Comparison of ENCODE assay signal across 25 cellular contexts in genomic region chr11:116724813-116725212, GRCh38.
"Had no signal": no experiment of that assay in that cellular context is flagged by ENCODE, and none has a peak within 500 bp of the region (broad histone marks: within the 10 kb centered on the region; RNA-seq: fewer than 3 reads in every experiment).

No MANE protein-coding gene starts in this region.

- ATAC-seq: effector memory CD8-positive, alpha-beta T cell; left cardiac atrium; left lung; naive thymus-derived CD8-positive, alpha-beta T cell; stimulated activated effector memory CD8-positive, alpha-beta T cell treated with anti-CD3 and anti-CD28 coated beads, Interleukin-12 subunit alpha, Interleukin-12 subunit beta, amount 100 ng/mL, for 72 hours; stimulated activated naive CD8-positive, alpha-beta T cell treated with anti-CD3 and anti-CD28 coated beads, Interleukin-15, Interleukin-2, amounts not matched to agents 100 U/mL and 50 U/mL, for 24 hours had no signal

- DNase-seq: central memory CD4-positive, alpha-beta T cell; colonic mucosa; dermis blood vessel endothelial cell; effector memory CD8-positive, alpha-beta T cell; erythroblast; esophagus squamous epithelium; foreskin melanocyte; glutamatergic neuron; heart right ventricle; hippocampal formation; left cardiac atrium; left lung; mammary epithelial cell; naive thymus-derived CD8-positive, alpha-beta T cell; nephron progenitor cell; ovary; stimulated activated CD4-positive, alpha-beta T cell treated with anti-CD3 and anti-CD28 coated beads, Interleukin-2, amount 100 ng/mL, for 24 hours; stimulated activated CD4-positive, alpha-beta T cell treated with anti-CD3 and anti-CD28 coated beads, Interleukin-4, amount 100 ng/mL, for 24 hours; stimulated activated naive CD8-positive, alpha-beta T cell treated with anti-CD3 and anti-CD28 coated beads, Interleukin-15, Interleukin-2, amounts not matched to agents 100 U/mL and 50 U/mL, for 24 hours; upper lobe of left lung had no signal

- H3K27me3 ChIP-seq: colonic mucosa, ovary, tibial nerve, upper lobe of left lung had no signal

- H3K27ac Mint-ChIP-seq: effector memory CD8-positive, alpha-beta T cell; naive thymus-derived CD8-positive, alpha-beta T cell; nephron progenitor cell; progenitor cell of endocrine pancreas; stimulated activated effector memory CD8-positive, alpha-beta T cell treated with anti-CD3 and anti-CD28 coated beads, Interleukin-12 subunit alpha, Interleukin-12 subunit beta, amount 100 ng/mL, for 72 hours had no signal

- H3K4me2 ChIP-seq: smooth muscle cell had no signal

- H3K4me1 ChIP-seq: colonic mucosa, esophagus squamous epithelium, heart right ventricle, left lung, upper lobe of left lung had no signal

- H3K36me3 ChIP-seq: colonic mucosa, esophagus squamous epithelium, heart right ventricle, left lung, ovary, thoracic aorta, tibial nerve, upper lobe of left lung had no signal

- H3K4me3 ChIP-seq: colonic mucosa, esophagus squamous epithelium, heart right ventricle, left lung, ovary, smooth muscle cell, thoracic aorta, tibial nerve, upper lobe of left lung had no signal

- H3K4me3 Mint-ChIP-seq: effector memory CD8-positive, alpha-beta T cell; naive thymus-derived CD8-positive, alpha-beta T cell; nephron progenitor cell; stimulated activated effector memory CD8-positive, alpha-beta T cell treated with anti-CD3 and anti-CD28 coated beads, Interleukin-12 subunit alpha, Interleukin-12 subunit beta, amount 100 ng/mL, for 72 hours had no signal

- H3K9me3 Mint-ChIP-seq: effector memory CD8-positive, alpha-beta T cell; naive thymus-derived CD8-positive, alpha-beta T cell; nephron progenitor cell; stimulated activated effector memory CD8-positive, alpha-beta T cell treated with anti-CD3 and anti-CD28 coated beads, Interleukin-12 subunit alpha, Interleukin-12 subunit beta, amount 100 ng/mL, for 72 hours had no signal

- H3K9me3 ChIP-seq: colonic mucosa, esophagus squamous epithelium, heart right ventricle, left lung, ovary, thoracic aorta, tibial nerve, upper lobe of left lung had no signal

- H3K36me3 Mint-ChIP-seq: naive thymus-derived CD8-positive, alpha-beta T cell; stimulated activated effector memory CD8-positive, alpha-beta T cell treated with anti-CD3 and anti-CD28 coated beads, Interleukin-12 subunit alpha, Interleukin-12 subunit beta, amount 100 ng/mL, for 72 hours had no signal

- H3K27ac ChIP-seq: colonic mucosa, esophagus squamous epithelium, heart right ventricle, left lung, ovary, thoracic aorta, upper lobe of left lung had no signal

- H3K4me1 Mint-ChIP-seq: naive thymus-derived CD8-positive, alpha-beta T cell; stimulated activated effector memory CD8-positive, alpha-beta T cell treated with anti-CD3 and anti-CD28 coated beads, Interleukin-12 subunit alpha, Interleukin-12 subunit beta, amount 100 ng/mL, for 72 hours had no signal
